In the genomic region with DNA sequence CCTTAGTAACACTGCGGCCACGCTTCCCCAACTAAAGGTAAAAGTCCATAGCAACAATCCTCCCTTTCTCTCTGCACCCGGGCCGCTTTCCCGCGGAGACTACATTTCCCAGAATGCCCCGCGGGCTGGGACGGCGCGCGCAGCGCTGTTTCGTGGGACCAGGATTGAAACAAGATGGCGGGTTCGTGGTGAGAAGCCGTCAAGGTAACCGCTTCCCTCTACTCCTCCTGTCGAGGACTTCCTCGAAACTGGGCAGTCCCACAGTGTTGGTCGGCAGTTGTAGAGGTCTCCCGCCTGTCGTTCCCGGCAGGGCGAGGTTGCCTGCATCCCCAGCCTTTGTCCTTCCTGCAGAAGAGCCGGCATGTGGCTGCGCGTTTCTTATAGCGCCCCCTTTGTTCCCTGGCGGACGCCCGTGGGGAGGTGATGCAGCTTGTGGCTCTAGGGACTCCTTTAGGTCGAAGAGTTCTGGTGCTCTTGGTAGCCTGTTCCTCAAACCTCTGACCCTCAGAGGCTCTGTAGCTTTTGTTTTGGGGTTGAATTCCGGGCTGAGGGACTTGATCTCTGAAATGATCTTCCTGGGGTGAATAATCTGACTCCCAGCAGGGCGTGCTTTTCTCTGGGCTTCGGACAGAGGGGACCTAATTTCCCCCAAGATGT, we compare ENCODE assay signal across 8 cellular contexts. TPM values are rescaled to one million over a fixed set of nuclear protein-coding genes. Genes with fewer than 3 reads are reported as not detected.
A peak's percentile ranks its signal among the peaks of the same experiment; 100 is the strongest.
DNase-seq lines count a peak whose midpoint lies in the region; ATAC-seq and TF ChIP-seq lines count a peak whose summit lies in the region.

A gene (plus strand): TSS at position 164 of the 657 bp plus-strand sequence. CDS start 1,772 bp downstream, outside the sequence.

- no peaks in the 10 kb centered on the region for H3K9me3 ChIP-seq in SK-N-SH
- no peaks in the 10 kb centered on the region for H3K9me3 ChIP-seq in testis

- TF ChIP-seq EP300 in SK-N-SH (IDR thresholded peaks at IDR 0.05; ENCODE audit: borderline replicate concordance in 1 of 2, low read depth in 1 of 2, low read length in 1 of 2) = no peak

- POLR2A ChIA-PET in GM10248 (lab: Yijun Ruan, JAX) (interaction anchor here (0.5 to 1.2 kb wide), 2 partner anchors 25 to 571 kb away, joined by 4 read pairs; no protein-coding TSS in a partner anchor), SK-N-SH (lab: Yijun Ruan, JAX) (interaction anchor here (0.7 kb wide), 1 partner anchor 276 kb away, joined by 3 read pairs; no protein-coding TSS in a partner anchor)

- 1% methylated on average over 13 of the region's 36 CpGs for WGBS in SK-N-SH (ENCODE audit: low lambda C conversion rate)
- 0 to 1% methylated on average over 29 to 33 of the region's 36 CpGs for WGBS in testis, 2 donors

- H3K27ac ChIP-seq in SK-N-SH (ENCODE audit: low read depth in 2 of 2, low read length in 1 of 2) (peak within 1 kb of the TSS; percentile 89 to 95), testis (peak within 1 kb of the TSS; percentile 92 to 96)

- H3K27ac Mint-ChIP-seq in HFFc6 = peak within 1 kb of the TSS; percentile 94

- no peaks in the 10 kb centered on the region for H3F3A ChIP-seq in SK-N-SH (replicated peaks; ENCODE audit: insufficient read depth)

- peaks cover 29% of the 10 kb centered on the region for H3K4me1 Mint-ChIP-seq in HFFc6 (ENCODE audit: low read depth)

- H2AFZ ChIP-seq in SK-N-SH (ENCODE audit: low read depth) = peak within 1 kb of the TSS; percentile 84

- H4K20me1 ChIP-seq in SK-N-SH (ENCODE audit: insufficient read depth) = peaks cover 5% of the 10 kb centered on the region; the same call in 1 of the 2 replicates

- H3K9me3 Mint-ChIP-seq in HFFc6 = no peaks in the 10 kb centered on the region

- peaks cover 13 to 24% of the 10 kb centered on the region in 2 experiments for H3K36me3 ChIP-seq in SK-N-SH (replicated peaks in 1 of 2; ENCODE audit: control insufficient read depth in 1 of 2, insufficient read depth in 2 of 2, low read length in 1 of 2)
- no peaks in the 10 kb centered on the region for H3K36me3 ChIP-seq in testis (ENCODE audit: low read depth, missing control alignments)

- TF ChIP-seq RAD21 in SK-N-SH (IDR thresholded peaks at IDR 0.05; ENCODE audit: low read length) = no peak

- H3K36me3 Mint-ChIP-seq in HFFc6 (ENCODE audit: low read depth) = peaks cover 8% of the 10 kb centered on the region

- DNase-seq in GM10248 (ENCODE audit: extremely low spot score) (peak; percentile 85), HFFc6 (peak; percentile 85), NAMALWA (ENCODE audit: low spot score) (peak; percentile 95), SK-N-SH (peak; percentile 84), glomerular endothelial cell (ENCODE audit: extremely low read depth, low read depth, low spot score) (peak; percentile 61), omental fat pad (ENCODE audit: low spot score) (peak; percentile 82), testis (peak; percentile 91)
- peak; percentile 92 for DNase-seq in activated naive CD4-positive, alpha-beta T cell treated with anti-CD3 and anti-CD28 coated beads, Interleukin-2, amount 50 U/mL, for 16 hours

- H3K4me2 ChIP-seq in SK-N-SH = peak within 1 kb of the TSS; percentile 85

- peak; percentile 97 for ATAC-seq in omental fat pad (ENCODE audit: low FRiP score)

- H3K9ac ChIP-seq in SK-N-SH = peak within 1 kb of the TSS; percentile 89

- no peak for TF ChIP-seq POLR2A in testis (IDR thresholded peaks at IDR 0.05)

- peaks cover 50% of the 10 kb centered on the region for H3K79me2 ChIP-seq in SK-N-SH (ENCODE audit: insufficient read depth)

- H3K27me3 ChIP-seq in SK-N-SH (ENCODE audit: insufficient read depth) = no peaks in the 10 kb centered on the region
- no peaks in the 10 kb centered on the region for H3K27me3 ChIP-seq in testis

- no peaks in the 10 kb centered on the region for H3K9me2 ChIP-seq in SK-N-SH

- H3K4me3 Mint-ChIP-seq in HFFc6 = peak within 1 kb of the TSS; percentile 99

- H3K4me1 ChIP-seq in SK-N-SH (ENCODE audit: control insufficient read depth in 1 of 2, insufficient read depth in 2 of 2, low read depth in 1 of 2, low read length in 1 of 2) = peaks cover 5% of the 10 kb centered on the region in 2 experiments; a peak in 2 of 4 replicates
- H3K4me1 ChIP-seq in testis = peaks cover 16% of the 10 kb centered on the region

- H3K27me3 Mint-ChIP-seq in HFFc6 (ENCODE audit: insufficient read depth) = peaks cover 2% of the 10 kb centered on the region

- CTCF ChIA-PET in GM10248 (lab: Yijun Ruan, JAX) = interaction anchor here (0.7 to 2.3 kb wide), 16 partner anchors 9 to 634 kb away, joined by 3 to 10 read pairs (median 3); a partner anchor contains a TSS
- CTCF ChIA-PET in SK-N-SH (lab: Yijun Ruan, JAX) = interaction anchor here (0.7 to 1.9 kb wide), 10 partner anchors 9 to 635 kb away, joined by 4 to 7 read pairs (median 5); a partner anchor contains a TSS

- intact Hi-C loops in testis (cut with DNase I; ENCODE audit: low total_unique reads) = no loop called here

- H3K4me3 ChIP-seq in SK-N-SH (ENCODE audit: low read depth in 2 of 2, low read length in 1 of 2) (peak within 1 kb of the TSS; percentile 79 to 84), testis (peak within 1 kb of the TSS; percentile 72 to 75)

- TF ChIP-seq CTCF in GM10248 (IDR thresholded peaks at IDR 0.05; ENCODE audit: control extremely low read depth, extremely low read depth, low read depth, missing control alignments) (peak; percentile 68), HFFc6 (IDR thresholded peaks at IDR 0.05) (peak; percentile 90), SK-N-SH (IDR thresholded peaks at IDR 0.05) (peak; percentile 91), omental fat pad (IDR thresholded peaks at IDR 0.05) (peak in 1 of 3 donors; percentile 55), testis (IDR thresholded peaks at IDR 0.05) (peak; percentile 67 to 87 (median 74))

TF ChIP-seq in SK-N-SH, 30 proteins besides CTCF, POLR2A, EP300 and RAD21:
- TF ChIP-seq RXRA (IDR thresholded peaks at IDR 0.05; ENCODE audit: borderline replicate concordance, low read depth) = no peak
- peak; percentile 84 for TF ChIP-seq MXI1 (IDR thresholded peaks at IDR 0.05; ENCODE audit: low read depth, low read length)
- peak; percentile 97 for TF ChIP-seq YY1 (IDR thresholded peaks at IDR 0.05; ENCODE audit: low read depth)
- TF ChIP-seq, protein P1, sequence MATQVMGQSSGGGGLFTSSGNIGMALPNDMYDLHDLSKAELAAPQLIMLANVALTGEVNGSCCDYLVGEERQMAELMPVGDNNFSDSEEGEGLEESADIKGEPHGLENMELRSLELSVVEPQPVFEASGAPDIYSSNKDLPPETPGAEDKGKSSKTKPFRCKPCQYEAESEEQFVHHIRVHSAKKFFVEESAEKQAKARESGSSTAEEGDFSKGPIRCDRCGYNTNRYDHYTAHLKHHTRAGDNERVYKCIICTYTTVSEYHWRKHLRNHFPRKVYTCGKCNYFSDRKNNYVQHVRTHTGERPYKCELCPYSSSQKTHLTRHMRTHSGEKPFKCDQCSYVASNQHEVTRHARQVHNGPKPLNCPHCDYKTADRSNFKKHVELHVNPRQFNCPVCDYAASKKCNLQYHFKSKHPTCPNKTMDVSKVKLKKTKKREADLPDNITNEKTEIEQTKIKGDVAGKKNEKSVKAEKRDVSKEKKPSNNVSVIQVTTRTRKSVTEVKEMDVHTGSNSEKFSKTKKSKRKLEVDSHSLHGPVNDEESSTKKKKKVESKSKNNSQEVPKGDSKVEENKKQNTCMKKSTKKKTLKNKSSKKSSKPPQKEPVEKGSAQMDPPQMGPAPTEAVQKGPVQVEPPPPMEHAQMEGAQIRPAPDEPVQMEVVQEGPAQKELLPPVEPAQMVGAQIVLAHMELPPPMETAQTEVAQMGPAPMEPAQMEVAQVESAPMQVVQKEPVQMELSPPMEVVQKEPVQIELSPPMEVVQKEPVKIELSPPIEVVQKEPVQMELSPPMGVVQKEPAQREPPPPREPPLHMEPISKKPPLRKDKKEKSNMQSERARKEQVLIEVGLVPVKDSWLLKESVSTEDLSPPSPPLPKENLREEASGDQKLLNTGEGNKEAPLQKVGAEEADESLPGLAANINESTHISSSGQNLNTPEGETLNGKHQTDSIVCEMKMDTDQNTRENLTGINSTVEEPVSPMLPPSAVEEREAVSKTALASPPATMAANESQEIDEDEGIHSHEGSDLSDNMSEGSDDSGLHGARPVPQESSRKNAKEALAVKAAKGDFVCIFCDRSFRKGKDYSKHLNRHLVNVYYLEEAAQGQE (IDR thresholded peaks at IDR 0.05; ENCODE audit: low read depth, low read length) = peak; percentile 6; the same call in 1 of the 2 replicates
- peak; percentile 90 for TF ChIP-seq TAF1 (IDR thresholded peaks at IDR 0.05; ENCODE audit: borderline replicate concordance, low read depth, low read length)
- TF ChIP-seq, protein P2, sequence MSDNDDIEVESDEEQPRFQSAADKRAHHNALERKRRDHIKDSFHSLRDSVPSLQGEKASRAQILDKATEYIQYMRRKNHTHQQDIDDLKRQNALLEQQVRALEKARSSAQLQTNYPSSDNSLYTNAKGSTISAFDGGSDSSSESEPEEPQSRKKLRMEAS (IDR thresholded peaks at IDR 0.05; ENCODE audit: low read depth) = peak; percentile 93
- TF ChIP-seq SIN3A (IDR thresholded peaks at IDR 0.05; ENCODE audit: borderline replicate concordance, low read depth, low read length) = peak; percentile 88
- TF ChIP-seq SMC3 (IDR thresholded peaks at IDR 0.05; ENCODE audit: low read depth, low read length) = no peak
- peak; percentile 76; the same call in 1 of the 2 replicates for TF ChIP-seq NRF1 (IDR thresholded peaks at IDR 0.05; ENCODE audit: low read depth, low read length)
- peak; percentile 94 for TF ChIP-seq POLR2AphosphoS5 (IDR thresholded peaks at IDR 0.05; ENCODE audit: low read depth, low read length)

RNA-seq across cellular contexts. Expression of the gene that starts here (rescaled TPM):
- total RNA-seq in HFFc6 (2021; fragmentation: NEBNext Ultra II Directional; extraction: Animal tissue kit (Norgen Biotek cat#: 25700)) = 10 to 100 TPM; 66.5 to 77.6 (median 73.9) TPM
- polyA plus RNA-seq in SK-N-SH (2012; rRNA removed) = 39.5 and 54.8 TPM in 2 replicates
- 74.9 and 101 TPM in 2 replicates for polyA plus RNA-seq in SK-N-SH (2012; cell fraction: cytosol; rRNA removed)
- polyA plus RNA-seq in SK-N-SH (2012; cell fraction: nucleus; rRNA removed) = 10.8 and 23.7 TPM in 2 replicates
- total RNA-seq in glomerular endothelial cell = 48.9 and 60.5 TPM in 2 replicates
- total RNA-seq in omental fat pad = 10 to 100 TPM; 36.0 to 47.0 (median 38.4) TPM
- total RNA-seq in testis = 10 to 100 TPM; 38.8 to 39.6 TPM
- polyA plus RNA-seq in testis (ENCODE audit: insufficient read depth, low read depth, low replicate concordance) = 93.5 TPM

Comparison
In these comparisons a context has a peak if more than half of its experiments do, and no peak if none do; other contexts are left out.
1. Peak in every context shown above with its lines: DNase-seq, ATAC-seq, H3K4me3 ChIP-seq and H3K27ac ChIP-seq.